18 cellular contexts compared by ENCODE assay signal in the genomic region with DNA sequence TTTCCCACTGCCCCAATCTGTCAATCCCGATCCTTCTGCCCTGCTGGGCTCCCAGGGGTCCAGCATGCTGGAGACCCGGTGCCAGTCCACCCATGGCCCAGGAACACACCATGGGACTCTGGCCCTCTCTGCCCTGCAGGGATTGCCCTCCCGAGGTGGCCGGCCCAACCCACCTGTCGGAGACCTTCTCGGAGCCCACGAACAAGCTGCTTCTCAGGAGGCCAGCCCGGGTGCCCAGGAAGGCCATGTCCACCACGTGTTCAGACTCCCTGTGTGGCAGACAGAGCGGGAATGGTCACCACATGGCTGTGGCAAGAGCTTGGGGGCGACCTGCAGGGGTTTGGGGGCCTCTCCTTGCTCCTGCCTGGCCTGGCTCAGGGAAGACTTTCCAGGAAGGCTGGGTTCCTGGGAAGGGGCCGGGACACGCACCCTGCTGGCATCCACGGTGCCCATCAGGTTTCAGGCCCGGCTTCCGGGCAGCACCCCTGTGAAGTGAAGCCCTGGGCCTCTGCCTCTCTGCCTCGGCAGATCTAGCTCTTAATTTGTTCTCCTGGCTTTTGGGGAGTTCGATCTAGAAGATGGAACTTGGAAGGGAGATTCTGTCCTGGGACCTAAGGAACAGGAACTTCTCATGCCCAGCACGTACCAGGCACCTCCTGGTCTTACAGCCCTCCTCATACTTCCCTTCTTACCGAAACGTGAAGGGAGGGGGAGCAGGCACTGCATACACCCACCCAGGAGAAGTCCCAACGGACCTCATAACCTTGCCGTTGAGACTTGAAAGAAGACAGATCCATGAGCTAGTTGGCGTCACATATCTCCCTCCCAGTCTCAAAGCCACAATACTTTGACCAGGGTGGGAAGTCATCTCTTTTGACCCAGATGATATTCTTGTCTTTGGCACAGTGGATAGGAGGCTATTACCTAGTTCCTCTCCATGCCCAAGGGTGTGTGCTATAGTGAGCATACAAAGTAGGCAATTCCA. TPM values are rescaled to one million over a fixed set of nuclear protein-coding genes. Genes with fewer than 3 reads are reported as not detected.
"Had no signal": no experiment of that assay in that cellular context is flagged by ENCODE, and none has a peak within 500 bp of the region (broad histone marks: within the 10 kb centered on the region; RNA-seq: fewer than 3 reads in every experiment).

No MANE protein-coding gene starts in this region.

- H3K4me1 Mint-ChIP-seq: activated CD4-positive, alpha-beta T cell treated with anti-CD3 and anti-CD28 coated beads, Interleukin-2, amount 10 ng/mL, durations not matched to agents 7 days and 5 days had no signal

- H3K4me1 ChIP-seq: colonic mucosa, esophagus squamous epithelium, lower lobe of right lung, right lobe of liver, vagina had no signal

- H3K27ac ChIP-seq: colonic mucosa, esophagus squamous epithelium, lower lobe of right lung, right lobe of liver, thoracic aorta, vagina had no signal

- H3K4me3 Mint-ChIP-seq: activated CD4-positive, alpha-beta T cell treated with anti-CD3 and anti-CD28 coated beads, Interleukin-2, amount 10 ng/mL, durations not matched to agents 7 days and 5 days; mesothelial cell of epicardium had no signal

- H3K9me3 Mint-ChIP-seq: activated CD4-positive, alpha-beta T cell treated with anti-CD3 and anti-CD28 coated beads, Interleukin-2, amount 10 ng/mL, durations not matched to agents 7 days and 5 days; activated naive CD4-positive, alpha-beta T cell treated with anti-CD3 and anti-CD28 coated beads, Interleukin-2, amount 50 U/mL, for 72 hours; mesothelial cell of epicardium had no signal

- H3K36me3 ChIP-seq: colonic mucosa, esophagus squamous epithelium, lower lobe of right lung, right lobe of liver, thoracic aorta, vagina had no signal

- H3K36me3 Mint-ChIP-seq: activated naive CD4-positive, alpha-beta T cell treated with anti-CD3 and anti-CD28 coated beads, Interleukin-2, amount 50 U/mL, for 72 hours; mesothelial cell of epicardium had no signal

- H3K27ac Mint-ChIP-seq: activated CD4-positive, alpha-beta T cell treated with anti-CD3 and anti-CD28 coated beads, Interleukin-2, amount 10 ng/mL, durations not matched to agents 7 days and 5 days; mesothelial cell of epicardium had no signal

- H3K27me3 ChIP-seq: colonic mucosa, right lobe of liver, vagina had no signal

- ATAC-seq: activated naive CD4-positive, alpha-beta T cell treated with anti-CD3 and anti-CD28 coated beads, Interleukin-2, amount 50 U/mL, for 72 hours had no signal

- H3K9me3 ChIP-seq: colonic mucosa, esophagus squamous epithelium, lower lobe of right lung, right lobe of liver, thoracic aorta, vagina had no signal

- DNase-seq: activated CD4-positive, alpha-beta T cell treated with anti-CD3 and anti-CD28 coated beads, Interleukin-2, amount 10 ng/mL, durations not matched to agents 7 days and 5 days; caudate nucleus; colonic mucosa; esophagus squamous epithelium; hypothalamus; lower lobe of right lung; stimulated activated CD4-positive, alpha-beta T cell treated with anti-CD3 and anti-CD28 coated beads, Interleukin-1b, Interleukin-23, amount 100 ng/mL, for 48 hours had no signal

- H3K4me3 ChIP-seq: colonic mucosa, esophagus squamous epithelium, lower lobe of right lung, right lobe of liver, thoracic aorta, vagina had no signal

RNA-seq across cellular contexts. Expression of gene LRTM2, which starts 26.3 kb away (rescaled TPM):
- total RNA-seq: activated CD4-positive, alpha-beta T cell treated with anti-CD3 and anti-CD28 coated beads, Interleukin-2, amount 10 ng/mL, durations not matched to agents 7 days and 5 days; activated CD8-positive, alpha-beta memory T cell treated with anti-CD3 and anti-CD28 coated beads for 36 hours; activated naive CD4-positive, alpha-beta T cell treated with anti-CD3 and anti-CD28 coated beads, Interleukin-2, amount 50 U/mL, for 72 hours; colonic mucosa; esophagus squamous epithelium; fibroblast of villous mesenchyme; kidney epithelial cell; lower lobe of right lung; osteocyte; pulmonary artery endothelial cell; right lobe of liver; T-helper 2 cell treated with Interferon-gamma antibody and Interleukin-4, amounts not matched to agents 100 ng/mL and 5 ng/mL, for 36 hours; thoracic aorta; vagina had no signal
